In the genomic region with DNA sequence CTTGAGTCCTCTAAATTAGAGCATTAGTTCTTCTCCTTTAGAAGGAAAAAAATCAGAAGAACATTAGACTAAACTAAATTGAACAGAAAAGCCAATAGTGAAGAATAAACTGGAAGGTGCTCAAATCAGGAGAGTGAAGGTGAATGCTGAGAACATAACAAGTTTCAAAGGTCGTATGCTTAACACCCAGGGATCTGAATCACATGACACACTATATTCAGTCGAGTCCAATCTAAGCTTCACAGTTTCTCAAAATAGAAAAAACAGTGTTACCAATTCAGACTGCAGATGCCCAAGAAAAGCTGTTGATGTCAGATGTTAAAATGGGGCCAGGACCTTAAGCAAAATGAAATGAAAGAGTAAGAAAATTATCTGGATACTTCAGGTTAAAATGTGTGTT, we compare ENCODE assay signal across 26 cellular contexts.
DNase-seq lines count a peak whose midpoint lies in the region; ATAC-seq, FAIRE-seq and TF ChIP-seq lines count a peak whose summit lies in the region.
"Had no signal": no experiment of that assay in that cellular context is flagged by ENCODE, and none has a peak within 500 bp of the region (broad histone marks: within the 10 kb centered on the region; RNA-seq: fewer than 3 reads in every experiment).

No MANE protein-coding gene starts in this region.

- H3K27me3 Mint-ChIP-seq in effector memory CD8-positive, alpha-beta T cell: no peaks in the 10 kb centered on the region
- H3K27me3 Mint-ChIP-seq: CD4-positive, alpha-beta T cell had no signal

- peak overlapping the region in 2 of 10 donors; percentile 12 to 46 for H3K27ac ChIP-seq in heart right ventricle
- no peak overlapping the region for H3K27ac ChIP-seq in small intestine (ENCODE audit: low read depth in 1 of 2, low read length in 1 of 2)
- H3K27ac ChIP-seq: 22Rv1, BLaER1 had no signal

- WGBS in heart right ventricle, 2 donors: 28 to 38% methylated on average over 2 of the region's 2 CpGs
- 5 to 54% (median 21%) methylated on average over 2 of the region's 2 CpGs for WGBS in small intestine, 3 donors

- H3K4me3 Mint-ChIP-seq in effector memory CD8-positive, alpha-beta T cell: no peak overlapping the region
- H3K4me3 Mint-ChIP-seq: CD4-positive, alpha-beta T cell had no signal

- peak in 5 of 8 donors; percentile 48 to 79 (median 64) for ATAC-seq in heart right ventricle
- peak; percentile 44 for ATAC-seq in left colon
- ATAC-seq in HG02759 (IDR thresholded peaks at IDR 0.05; ENCODE audit: unreplicated experiment): no peak
- ATAC-seq in effector memory CD8-positive, alpha-beta T cell (replicated peaks): no peak
- ATAC-seq: PC-3 had no signal

- DNase-seq in DMS53 (lab: John Stamatoyannopoulos, UW) (peak; percentile 5), DMS53 treated with DMSO at 0.1 percent for 48 hours (lab: John Stamatoyannopoulos, UW; ENCODE audit: unreplicated experiment) (no peak), heart right ventricle (no peak), left colon (no peak), small intestine (peak; percentile 37), cerebellum (ENCODE audit: low spot score) (no peak)
- no peak for DNase-seq in effector memory CD8-positive, alpha-beta T cell
- DNase-seq: ACHN; CD4-positive, alpha-beta T cell; COR-L47; DMS 273 treated with DMSO at 0.1 percent for 48 hours; GOT3; NCI-H1092; NCI-H1436; NCI-H187 treated with DMSO at 0.1 percent for 48 hours; NCI-H2107; NCI-H446 treated with DMSO at 0.1 percent for 48 hours; NCI-H526 treated with DMSO at 0.1 percent for 48 hours; PC-3; SIG-M5; SK-N-SH had no signal

- H3K27me3 ChIP-seq in heart right ventricle (no peaks in the 10 kb centered on the region), small intestine (ENCODE audit: control insufficient read depth in 2 of 2, insufficient read depth in 2 of 2, low read length in 2 of 2) (no peaks in the 10 kb centered on the region)
- H3K27me3 ChIP-seq: BLaER1 had no signal

- H3K4me1 ChIP-seq in heart right ventricle (peaks cover 0 to 12% (median 0%) of the 10 kb centered on the region in 9 donors), small intestine (ENCODE audit: control insufficient read depth in 2 of 2, insufficient read depth in 1 of 2, low read depth in 1 of 2, low read length in 1 of 2) (no peaks in the 10 kb centered on the region)
- H3K4me1 ChIP-seq: BLaER1 had no signal

- no peaks in the 10 kb centered on the region for H3K36me3 ChIP-seq in heart right ventricle
- H3K36me3 ChIP-seq in small intestine (ENCODE audit: control insufficient read depth in 2 of 2, insufficient read depth in 2 of 2, low read length in 2 of 2): no peaks in the 10 kb centered on the region
- H3K36me3 ChIP-seq: BLaER1 had no signal

- H3K4me3 ChIP-seq in heart right ventricle: no peak overlapping the region
- H3K4me3 ChIP-seq in small intestine (ENCODE audit: low read depth in 1 of 2, low read length in 2 of 2): no peak overlapping the region
- H3K4me3 ChIP-seq: BLaER1 had no signal

- no peak overlapping the region for H3K27ac Mint-ChIP-seq in effector memory CD8-positive, alpha-beta T cell
- H3K27ac Mint-ChIP-seq: CD4-positive, alpha-beta T cell had no signal

- no peaks in the 10 kb centered on the region for H3K9me3 Mint-ChIP-seq in effector memory CD8-positive, alpha-beta T cell
- H3K9me3 Mint-ChIP-seq: CD4-positive, alpha-beta T cell had no signal

- intact Hi-C loops in heart right ventricle (cut with DNase I): no loop called here
- intact Hi-C loops in left colon (cut with DNase I, micrococcal nuclease): no loop called here

- no peak for FAIRE-seq in small intestine (lab: Jason Lieb, UNC)
- FAIRE-seq: G401.6, GM12892 had no signal

- no peak for TF ChIP-seq CTCF in heart right ventricle (IDR thresholded peaks at IDR 0.05)

- H3K36me3 Mint-ChIP-seq in effector memory CD8-positive, alpha-beta T cell (ENCODE audit: insufficient read depth): no peaks in the 10 kb centered on the region

- H3K4me1 Mint-ChIP-seq in effector memory CD8-positive, alpha-beta T cell (ENCODE audit: low read depth in 2 of 2): no peaks in the 10 kb centered on the region

- H3K9me3 ChIP-seq in heart right ventricle (peaks cover 0 to 11% (median 0%) of the 10 kb centered on the region in 11 donors), small intestine (ENCODE audit: control insufficient read depth, low read depth) (no peaks in the 10 kb centered on the region)
- H3K9me3 ChIP-seq: BLaER1, SK-N-SH had no signal

Comparison
In these comparisons a context has a peak if more than half of its experiments do, and no peak if none do; other contexts are left out.
1. DNase-seq: peak in DMS53 (single experiment) and small intestine (single experiment); none in DMS53 treated with DMSO at 0.1 percent for 48 hours (single experiment), heart right ventricle (0 of 2), left colon (0 of 2), effector memory CD8-positive, alpha-beta T cell (0 of 3) and cerebellum (single experiment).
2. ATAC-seq: peak in heart right ventricle (5 of 8) and left colon (single experiment); none in HG02759 (single experiment) and effector memory CD8-positive, alpha-beta T cell (single experiment).